8 cellular contexts compared by ENCODE assay signal in genomic region chr11:62832346-62833234, GRCh38. TPM values are rescaled to one million over a fixed set of nuclear protein-coding genes. Genes with fewer than 3 reads are reported as not detected.
DNase-seq lines count a peak whose midpoint lies in the region; ATAC-seq lines count a peak whose summit lies in the region.

TSS of gene TEX54 (minus strand) at chr11:62832841.

- peaks cover 41% of the 10 kb centered on the region for H3K4me1 Mint-ChIP-seq in activated naive CD4-positive, alpha-beta T cell treated with anti-CD3 and anti-CD28 coated beads, Interleukin-2, amount 10 ng/mL, durations not matched to agents 7 days and 5 days
- peaks cover 34 to 51% of the 10 kb centered on the region in 2 donors for H3K4me1 Mint-ChIP-seq in immature natural killer cell
- H3K4me1 Mint-ChIP-seq in stimulated activated memory B cell treated with anti-CD40 and anti-IgM and Interleukin-4, amounts not matched to agents 10 μg/mL and 1 μg/mL and 100 μg/mL, for 72 hours = peaks cover 51% of the 10 kb centered on the region

- H3K9me3 Mint-ChIP-seq in activated naive CD4-positive, alpha-beta T cell treated with anti-CD3 and anti-CD28 coated beads, Interleukin-2, amount 10 ng/mL, durations not matched to agents 7 days and 5 days = no peaks in the 10 kb centered on the region
- H3K9me3 Mint-ChIP-seq in immature natural killer cell = no peaks in the 10 kb centered on the region
- no peaks in the 10 kb centered on the region for H3K9me3 Mint-ChIP-seq in stimulated activated memory B cell treated with anti-CD40 and anti-IgM and Interleukin-4, amounts not matched to agents 10 μg/mL and 1 μg/mL and 100 μg/mL, for 72 hours

- peak; percentile 3 for ATAC-seq in HG03460 (IDR thresholded peaks at IDR 0.05; ENCODE audit: unreplicated experiment)
- ATAC-seq in stimulated activated memory B cell treated with anti-CD40 and anti-IgM and Interleukin-4, amounts not matched to agents 10 μg/mL and 1 μg/mL and 100 μg/mL, for 72 hours = peak; percentile 6

- peak within 1 kb of the TSS; percentile 90 for H3K4me3 Mint-ChIP-seq in activated naive CD4-positive, alpha-beta T cell treated with anti-CD3 and anti-CD28 coated beads, Interleukin-2, amount 10 ng/mL, durations not matched to agents 7 days and 5 days
- H3K4me3 Mint-ChIP-seq in immature natural killer cell = peak within 1 kb of the TSS; percentile 93 to 97 (median 95)
- peak within 1 kb of the TSS; percentile 87 for H3K4me3 Mint-ChIP-seq in stimulated activated memory B cell treated with anti-CD40 and anti-IgM and Interleukin-4, amounts not matched to agents 10 μg/mL and 1 μg/mL and 100 μg/mL, for 72 hours

- no peak for DNase-seq in activated naive CD4-positive, alpha-beta T cell treated with anti-CD3 and anti-CD28 coated beads, Interleukin-2, amount 10 ng/mL, durations not matched to agents 7 days and 5 days
- DNase-seq in activated naive CD4-positive, alpha-beta T cell treated with Interleukin-2 at 50 U/mL for 16 hours = no peak
- DNase-seq in immature natural killer cell = no peak
- DNase-seq in NCI-H187 (lab: John Stamatoyannopoulos, UW) = no peak
- no peak for DNase-seq in NCI-H446 (lab: John Stamatoyannopoulos, UW)

- CTCF ChIA-PET in activated naive CD4-positive, alpha-beta T cell treated with anti-CD3 and anti-CD28 coated beads, Interleukin-2, amount 10 ng/mL, durations not matched to agents 7 days and 5 days (lab: Charles Lee) = interaction anchor here (1.0 to 2.1 kb wide), 2 partner anchors 45 to 49 kb away, joined by 3 to 18 read pairs; partner anchors contain the start of genes SLC3A2 and TMEM179B

- peak within 1 kb of the TSS; percentile 95 for H3K27ac ChIP-seq in angular gyrus (ENCODE audit: low read depth, low read length)

- H3K27ac Mint-ChIP-seq in activated naive CD4-positive, alpha-beta T cell treated with anti-CD3 and anti-CD28 coated beads, Interleukin-2, amount 10 ng/mL, durations not matched to agents 7 days and 5 days = peak within 1 kb of the TSS; percentile 98
- H3K27ac Mint-ChIP-seq in immature natural killer cell = peak within 1 kb of the TSS; percentile 95 to 100 (median 98)
- H3K27ac Mint-ChIP-seq in stimulated activated memory B cell treated with anti-CD40 and anti-IgM and Interleukin-4, amounts not matched to agents 10 μg/mL and 1 μg/mL and 100 μg/mL, for 72 hours = peak within 1 kb of the TSS; percentile 95

- H3K36me3 Mint-ChIP-seq in activated naive CD4-positive, alpha-beta T cell treated with anti-CD3 and anti-CD28 coated beads, Interleukin-2, amount 10 ng/mL, durations not matched to agents 7 days and 5 days = peaks cover 34% of the 10 kb centered on the region
- peaks cover 2 to 15% (median 4%) of the 10 kb centered on the region in 3 donors for H3K36me3 Mint-ChIP-seq in immature natural killer cell
- H3K36me3 Mint-ChIP-seq in stimulated activated memory B cell treated with anti-CD40 and anti-IgM and Interleukin-4, amounts not matched to agents 10 μg/mL and 1 μg/mL and 100 μg/mL, for 72 hours = peaks cover 28% of the 10 kb centered on the region

- no peaks in the 10 kb centered on the region for H3K27me3 Mint-ChIP-seq in activated naive CD4-positive, alpha-beta T cell treated with anti-CD3 and anti-CD28 coated beads, Interleukin-2, amount 10 ng/mL, durations not matched to agents 7 days and 5 days
- peaks cover 5 to 10% (median 8%) of the 10 kb centered on the region in 3 donors for H3K27me3 Mint-ChIP-seq in immature natural killer cell (ENCODE audit: low read depth in 3 of 3)
- H3K27me3 Mint-ChIP-seq in stimulated activated memory B cell treated with anti-CD40 and anti-IgM and Interleukin-4, amounts not matched to agents 10 μg/mL and 1 μg/mL and 100 μg/mL, for 72 hours = no peaks in the 10 kb centered on the region

RNA-seq across cellular contexts. Expression of gene TEX54, which starts in this region (rescaled TPM):
- polyA plus RNA-seq in immature natural killer cell = 1 to 10 TPM in 2 of 3 donors, not detected in 1; 2.0 to 3.1 TPM
